ENCODE assay signal across 10 cellular contexts in the genomic region with DNA sequence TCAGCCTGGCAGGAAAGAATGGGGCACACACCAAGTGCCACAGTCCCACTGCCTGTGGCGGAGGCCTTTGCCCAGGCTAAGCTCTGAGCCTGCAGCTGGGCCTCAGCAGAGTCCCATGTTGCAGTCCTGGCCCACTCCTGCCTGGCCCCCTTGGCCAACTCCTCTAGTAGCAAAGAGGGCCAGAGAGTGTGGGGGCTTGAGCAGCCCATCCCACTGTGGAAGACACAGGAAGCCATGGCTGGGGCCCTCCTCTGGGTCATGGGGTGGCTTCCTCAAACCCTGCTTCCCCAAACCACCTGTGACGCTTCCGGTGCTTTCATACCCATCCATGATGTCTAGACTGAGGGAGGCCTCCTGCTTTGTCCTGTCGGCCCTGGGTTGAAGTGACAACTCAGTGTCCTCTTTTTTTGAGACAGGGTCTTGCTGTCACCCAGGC. TPM values are rescaled to one million over a fixed set of nuclear protein-coding genes. Genes with fewer than 3 reads are reported as not detected.
A peak's percentile ranks its signal among the peaks of the same experiment; 100 is the strongest.
DNase-seq lines count a peak whose midpoint lies in the region; ATAC-seq, FAIRE-seq and TF ChIP-seq lines count a peak whose summit lies in the region.
"Had no signal": no experiment of that assay in that cellular context is flagged by ENCODE, and none has a peak within 500 bp of the region (broad histone marks: within the 10 kb centered on the region; RNA-seq: fewer than 3 reads in every experiment).

No MANE protein-coding gene starts in this region.

- peaks cover 67% of the 10 kb centered on the region for H3K79me2 ChIP-seq in GM12878 (ENCODE audit: control insufficient read depth, insufficient read depth, low read length)

- H3K27me3 Mint-ChIP-seq in progenitor cell of endocrine pancreas: no peaks in the 10 kb centered on the region

- in situ Hi-C loops in GM12878 (cut with MboI): no loop called here

- POLR2A ChIA-PET in GM12878 (lab: Charles Lee): interaction anchor here (0.6 to 1.1 kb wide), 4 partner anchors 22 to 384 kb away, joined by 3 to 8 read pairs (median 4); a partner anchor contains a TSS

- peaks cover 60% of the 10 kb centered on the region for H3K4me1 ChIP-seq in GM12878 (ENCODE audit: control insufficient read depth, insufficient read depth, low read length)

- H3K9me3 ChIP-seq in GM12878 (replicated peaks; ENCODE audit: control insufficient read depth, insufficient read depth, low read length): no peaks in the 10 kb centered on the region

- intact Hi-C loops in GM12878 (cut with micrococcal nuclease; ENCODE audit: unreplicated experiment): no loop called here

- no peak overlapping the region for H2AFZ ChIP-seq in GM12878 (ENCODE audit: control insufficient read depth, low read depth, low read length)

- ATAC-seq in GM12878 (peak; percentile 4), GM21717 (IDR thresholded peaks at IDR 0.05; ENCODE audit: unreplicated experiment) (no peak), HG03469 (IDR thresholded peaks at IDR 0.05; ENCODE audit: unreplicated experiment) (no peak)
- ATAC-seq: left cardiac atrium had no signal

- FAIRE-seq in GM12878 (lab: Jason Lieb, UNC): no peak

- TF ChIP-seq CTCF in NB4 (IDR thresholded peaks at IDR 0.05; ENCODE audit: low read depth, low read length) (no peak), GM12878 (IDR thresholded peaks at IDR 0.05 in 2 of 3, conservative IDR thresholded peaks at IDR 0.05 in 1 of 3; ENCODE audit: control insufficient read depth in 2 of 3, extremely low read depth in 1 of 3, insufficient read depth in 1 of 3, low read depth in 3 of 3, low read length in 3 of 3) (no peak), progenitor cell of endocrine pancreas (IDR thresholded peaks at IDR 0.05; ENCODE audit: unreplicated experiment) (no peak)

- TF ChIP-seq EP300 in GM12878 (IDR thresholded peaks at IDR 0.05; ENCODE audit: borderline replicate concordance in 1 of 2, control insufficient read depth in 1 of 2, low read depth in 2 of 2, low read length in 2 of 2): no peak

- DNase-seq in DMS53 (lab: John Stamatoyannopoulos, UW) (peak; percentile 62), DMS53 treated with DMSO at 0.1 percent for 48 hours (lab: John Stamatoyannopoulos, UW; ENCODE audit: unreplicated experiment) (no peak), NB4 (ENCODE audit: low read depth) (peak; percentile 58), GM12878 (ENCODE audit: low read depth, low spot score) (no peak), progenitor cell of endocrine pancreas (ENCODE audit: low spot score, unreplicated experiment) (no peak), SHP77 (lab: John Stamatoyannopoulos, UW) (no peak)
- DNase-seq: left cardiac atrium had no signal

- peak overlapping the region; percentile 3; the same call in 1 of the 2 replicates for H3K27ac ChIP-seq in GM12878 (ENCODE audit: control insufficient read depth, insufficient read depth)

- H3K9me3 Mint-ChIP-seq in progenitor cell of endocrine pancreas (ENCODE audit: low read depth): no peaks in the 10 kb centered on the region

- H3K4me3 Mint-ChIP-seq in progenitor cell of endocrine pancreas (ENCODE audit: low read depth): no peak overlapping the region

- SMC1A ChIA-PET in GM12878 (lab: Charles Lee; ENCODE audit: uncharacterized antibody, unreplicated experiment): interaction anchor here (0.7 kb wide), 1 partner anchor 127 kb away, joined by 5 read pairs; a partner anchor contains a TSS

- no peaks in the 10 kb centered on the region for H3K27me3 ChIP-seq in GM12878 (replicated peaks in 1 of 2; ENCODE audit: control insufficient read depth in 2 of 2, insufficient read depth in 2 of 2, low read length in 1 of 2)

- H3K36me3 Mint-ChIP-seq in progenitor cell of endocrine pancreas (ENCODE audit: insufficient read depth): peaks cover 34% of the 10 kb centered on the region

- no TSS peak for BruUV-seq in GM12878 (replicated peaks; lab: Mats Ljungman, UMichigan)

- H3K9ac ChIP-seq in GM12878 (ENCODE audit: control insufficient read depth, insufficient read depth, low read length): no peak overlapping the region

- CTCF ChIA-PET in GM12878 (lab: Yijun Ruan, JAX): interaction anchor here (1.0 to 17.8 kb wide), 6 partner anchors 16 to 209 kb away, joined by 3 to 372 read pairs (median 20); a partner anchor contains a TSS

- H3K27ac Mint-ChIP-seq in progenitor cell of endocrine pancreas: peak overlapping the region; percentile 7

- peaks cover 24% of the 10 kb centered on the region for H4K20me1 ChIP-seq in GM12878 (ENCODE audit: control insufficient read depth, insufficient read depth)

- TF ChIP-seq RAD21 in GM12878 (IDR thresholded peaks at IDR 0.05; ENCODE audit: insufficient read depth, low read depth, low read length): no peak

- TF ChIP-seq POLR2A in NB4 (IDR thresholded peaks at IDR 0.05; ENCODE audit: extremely low read depth, insufficient read length) (no peak), GM12878 (IDR thresholded peaks at IDR 0.05; ENCODE audit: low read depth, low read length) (peak; percentile 56; the same call in 1 of the 2 replicates)

- H3K4me3 ChIP-seq in NB4 (ENCODE audit: low read depth, low read length) (no peak overlapping the region), GM12878 (no peak overlapping the region)
- H3K4me3 ChIP-seq: coronary artery had no signal

- RAD21 ChIA-PET in GM12878 (lab: Charles Lee; ENCODE audit: unreplicated experiment): no interaction called here

- H3K4me2 ChIP-seq in GM12878 (ENCODE audit: control insufficient read depth, insufficient read depth): no peak overlapping the region

- peaks cover 55% of the 10 kb centered on the region for H3K4me1 Mint-ChIP-seq in progenitor cell of endocrine pancreas (ENCODE audit: low read depth)

- H3K36me3 ChIP-seq in GM12878 (ENCODE audit: control insufficient read depth in 2 of 2, insufficient read depth in 2 of 2, low read length in 1 of 2): peaks cover 16 to 20% of the 10 kb centered on the region in 2 experiments; a peak in 3 of 4 replicates

- 19% methylated on average over 4 of the region's 4 CpGs for WGBS in GM12878 (ENCODE audit: insufficient coverage, insufficient replicate concordance, low lambda C conversion rate, missing lambda C conversion rate)

RNA-seq across cellular contexts. Expression of a gene that starts 5.8 kb away (rescaled TPM):
- total RNA-seq in GM12878 (2013; cell fraction: nucleolus; rRNA removed): 43.6 and 46.7 TPM in 2 replicates
- total RNA-seq in GM12878 (2014; rRNA removed) (106 and 132 TPM in 2 replicates), GM12878 (2014; rRNA removed; fragmentation: Illumina TruSeq; extraction: Trizol) (36.6 and 47.5 TPM in 2 replicates), GM12878 (2021) (83.6 and 85.7 TPM in 2 replicates), progenitor cell of endocrine pancreas (45.2 and 48.2 TPM in 2 replicates)
- polyA plus RNA-seq in GM12878 (2011; ENCODE audit: low read depth): 23.5 TPM
- polyA plus RNA-seq in GM12878 (2011; rRNA removed) (48.1 and 71.5 TPM in 2 replicates), GM12878 (2014; fragmentation: Illumina TruSeq; extraction: Trizol) (8.8 and 20.3 TPM in 2 replicates), GM12878 (2014; fragmentation: Nextera tagmentation; extraction: Ambion mirVana) (10 to 100 TPM in 1 of 2 experiments, 1 to 10 TPM in 1; 2.7 to 14.3 TPM), GM12878 (2014; rRNA removed) (146 and 170 TPM in 2 replicates), GM12878 (2016; fragmentation: Nextera tagmentation; extraction: Ambion mirVana) (100 to 1,000 TPM; 178 to 206 TPM)
- polyA plus RNA-seq in GM12878 (2011; cell fraction: cytosol; rRNA removed): 100 and 140 TPM in 2 replicates
- polyA plus RNA-seq in GM12878 (2011; cell fraction: nucleus; rRNA removed): 73.0 and 84.9 TPM in 2 replicates
- polyA plus RNA-seq in GM12878 (2012): 59.4 and 59.8 TPM in 2 replicates
- polyA minus RNA-seq in GM12878 (2011; rRNA and poly(A)+ RNA removed): 11.3 and 24.2 TPM in 2 replicates
- polyA minus RNA-seq in GM12878 (2011; cell fraction: cytosol; rRNA and poly(A)+ RNA removed): 8.0 and 9.8 TPM in 2 replicates
- 19.3 and 32.1 TPM in 2 replicates for polyA minus RNA-seq in GM12878 (2011; cell fraction: nucleus; rRNA and poly(A)+ RNA removed)

RNA-seq across cellular contexts. Expression of a gene that starts 6.4 kb away (rescaled TPM):
- total RNA-seq in GM12878 (2013; cell fraction: nucleolus; rRNA removed): 140 and 144 TPM in 2 replicates
- 308 and 320 TPM in 2 replicates for total RNA-seq in GM12878 (2014; rRNA removed)
- total RNA-seq in GM12878 (2014; rRNA removed; fragmentation: Illumina TruSeq; extraction: Trizol): 340 and 355 TPM in 2 replicates
- 326 and 331 TPM in 2 replicates for total RNA-seq in GM12878 (2021)
- polyA plus RNA-seq in GM12878 (2011; ENCODE audit: low read depth): 395 TPM
- 566 and 603 TPM in 2 replicates for polyA plus RNA-seq in GM12878 (2011; rRNA removed)
- 689 and 827 TPM in 2 replicates for polyA plus RNA-seq in GM12878 (2011; cell fraction: cytosol; rRNA removed)
- 737 and 862 TPM in 2 replicates for polyA plus RNA-seq in GM12878 (2011; cell fraction: nucleus; rRNA removed)
- 477 and 719 TPM in 2 replicates for polyA plus RNA-seq in GM12878 (2012)
- polyA plus RNA-seq in GM12878 (2014; fragmentation: Illumina TruSeq; extraction: Trizol): 520 and 576 TPM in 2 replicates
- 100 to 1,000 TPM in 1 of 2 experiments, 10 to 100 TPM in 1; 88.3 to 187 TPM for polyA plus RNA-seq in GM12878 (2014; fragmentation: Nextera tagmentation; extraction: Ambion mirVana)
- 508 and 605 TPM in 2 replicates for polyA plus RNA-seq in GM12878 (2014; rRNA removed)
- 100 to 1,000 TPM; 165 to 178 TPM for polyA plus RNA-seq in GM12878 (2016; fragmentation: Nextera tagmentation; extraction: Ambion mirVana)
- polyA minus RNA-seq in GM12878 (2011; rRNA and poly(A)+ RNA removed): 145 and 253 TPM in 2 replicates
- 58.9 and 61.0 TPM in 2 replicates for polyA minus RNA-seq in GM12878 (2011; cell fraction: cytosol; rRNA and poly(A)+ RNA removed)
- polyA minus RNA-seq in GM12878 (2011; cell fraction: nucleus; rRNA and poly(A)+ RNA removed): 146 and 184 TPM in 2 replicates
- total RNA-seq in progenitor cell of endocrine pancreas: 332 and 356 TPM in 2 replicates

RNA-seq across cellular contexts. Expression of a gene that starts 24.7 kb away (rescaled TPM):
- 32.3 and 33.3 TPM in 2 replicates for total RNA-seq in GM12878 (2013; cell fraction: nucleolus; rRNA removed)
- total RNA-seq in GM12878 (2014; rRNA removed) (27.9 and 28.3 TPM in 2 replicates), GM12878 (2014; rRNA removed; fragmentation: Illumina TruSeq; extraction: Trizol) (24.0 and 26.4 TPM in 2 replicates), GM12878 (2021) (50.9 and 52.3 TPM in 2 replicates), progenitor cell of endocrine pancreas (30.5 and 32.4 TPM in 2 replicates)
- 17.7 TPM for polyA plus RNA-seq in GM12878 (2011; ENCODE audit: low read depth)
- polyA plus RNA-seq in GM12878 (2011; rRNA removed) (21.3 and 27.9 TPM in 2 replicates), GM12878 (2014; fragmentation: Illumina TruSeq; extraction: Trizol) (33.1 and 35.8 TPM in 2 replicates), GM12878 (2014; fragmentation: Nextera tagmentation; extraction: Ambion mirVana) (10 to 100 TPM; 12.4 to 13.8 TPM), GM12878 (2014; rRNA removed) (30.6 and 35.2 TPM in 2 replicates), GM12878 (2016; fragmentation: Nextera tagmentation; extraction: Ambion mirVana) (10 to 100 TPM; 43.2 to 46.3 TPM)
- polyA plus RNA-seq in GM12878 (2011; cell fraction: cytosol; rRNA removed): 29.7 and 30.5 TPM in 2 replicates
- polyA plus RNA-seq in GM12878 (2011; cell fraction: nucleus; rRNA removed): 19.1 and 27.5 TPM in 2 replicates
- 22.3 and 24.9 TPM in 2 replicates for polyA plus RNA-seq in GM12878 (2012)
- 40.1 and 42.5 TPM in 2 replicates for polyA minus RNA-seq in GM12878 (2011; rRNA and poly(A)+ RNA removed)
- polyA minus RNA-seq in GM12878 (2011; cell fraction: cytosol; rRNA and poly(A)+ RNA removed): 15.5 and 17.6 TPM in 2 replicates
- polyA minus RNA-seq in GM12878 (2011; cell fraction: nucleus; rRNA and poly(A)+ RNA removed): 11.0 and 23.4 TPM in 2 replicates

RNA-seq across cellular contexts. Expression of a gene that starts 43.8 kb away (rescaled TPM):
- 0.07 and 0.10 TPM in 2 replicates for total RNA-seq in GM12878 (2013; cell fraction: nucleolus; rRNA removed)
- total RNA-seq in GM12878 (2014; rRNA removed): not detected in 2 replicates
- not detected in 2 replicates for total RNA-seq in GM12878 (2014; rRNA removed; fragmentation: Illumina TruSeq; extraction: Trizol)
- total RNA-seq in GM12878 (2021): 0.03 TPM in 2 replicates
- polyA plus RNA-seq in GM12878 (2011; ENCODE audit: low read depth): not detected
- polyA plus RNA-seq in GM12878 (2011; rRNA removed): 0.01 TPM in 1 of 2 replicates, not detected in the other
- 0.01 TPM in 1 of 2 replicates, not detected in the other for polyA plus RNA-seq in GM12878 (2011; cell fraction: cytosol; rRNA removed)
- polyA plus RNA-seq in GM12878 (2011; cell fraction: nucleus; rRNA removed): 0.04 and 0.06 TPM in 2 replicates
- not detected in 2 replicates for polyA plus RNA-seq in GM12878 (2012)
- not detected in 2 replicates for polyA plus RNA-seq in GM12878 (2014; fragmentation: Illumina TruSeq; extraction: Trizol)
- polyA plus RNA-seq in GM12878 (2014; fragmentation: Nextera tagmentation; extraction: Ambion mirVana): not detected
- not detected in 2 replicates for polyA plus RNA-seq in GM12878 (2014; rRNA removed)
- polyA plus RNA-seq in GM12878 (2016; fragmentation: Nextera tagmentation; extraction: Ambion mirVana): not detected
- polyA minus RNA-seq in GM12878 (2011; rRNA and poly(A)+ RNA removed): under 0.01 TPM in 1 of 2 replicates, not detected in the other
- polyA minus RNA-seq in GM12878 (2011; cell fraction: cytosol; rRNA and poly(A)+ RNA removed): not detected in 2 replicates
- polyA minus RNA-seq in GM12878 (2011; cell fraction: nucleus; rRNA and poly(A)+ RNA removed): not detected in 2 replicates
- 0.24 and 0.41 TPM in 2 replicates for total RNA-seq in progenitor cell of endocrine pancreas

Comparison
In these comparisons a context has a peak if more than half of its experiments do, and no peak if none do; other contexts are left out.
1. DNase-seq: peak in DMS53 (single experiment) and NB4 (single experiment); none in DMS53 treated with DMSO at 0.1 percent for 48 hours (single experiment), GM12878 (single experiment), progenitor cell of endocrine pancreas (single experiment) and SHP77 (0 of 2).